In the genomic region with DNA sequence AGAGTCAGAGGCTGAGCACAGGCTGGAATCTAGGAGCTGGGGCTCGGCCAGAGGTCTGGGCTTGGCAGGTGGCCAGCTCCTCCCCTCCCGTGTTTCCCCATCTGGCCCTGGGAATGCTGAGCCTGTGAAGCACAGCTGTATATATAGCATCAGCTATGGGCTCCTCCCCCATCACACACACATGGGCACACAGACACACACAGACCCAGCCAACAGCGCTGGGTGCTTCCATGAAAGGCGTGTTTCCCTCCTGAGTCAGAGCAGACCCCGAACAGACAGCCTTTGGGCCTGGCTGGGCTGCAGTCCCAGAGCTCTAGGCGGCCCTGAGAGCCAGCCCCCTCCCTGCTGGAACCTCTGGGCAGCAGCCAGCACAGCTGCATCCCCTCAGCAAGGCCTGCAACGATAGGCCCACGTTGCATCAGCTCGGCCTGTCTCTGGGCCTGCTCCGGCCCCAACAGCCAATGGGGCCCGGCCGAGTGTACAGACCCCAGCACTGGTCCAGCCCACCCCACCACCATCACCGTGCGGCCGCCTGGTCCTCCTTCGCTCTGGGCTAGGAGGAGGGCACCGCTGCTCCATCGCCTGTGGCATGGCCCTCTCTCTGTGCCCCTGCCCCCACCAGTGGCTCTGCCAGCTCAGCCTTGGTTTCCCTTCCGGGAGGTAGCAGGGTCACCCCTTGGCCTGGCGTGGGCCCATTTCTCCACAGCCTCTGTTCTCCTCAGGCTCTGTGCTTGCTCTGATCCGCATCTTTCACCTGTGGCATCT, we compare ENCODE assay signal across 8 cellular contexts. TPM values are rescaled to one million over a fixed set of nuclear protein-coding genes. Genes with fewer than 3 reads are reported as not detected.
DNase-seq lines count a peak whose midpoint lies in the region; ATAC-seq and TF ChIP-seq lines count a peak whose summit lies in the region.

No MANE protein-coding gene starts in this region.

- H3K4me3 ChIP-seq in right lobe of liver (no peak overlapping the region), thoracic aorta (peak overlapping the region; percentile 56)

- DNase-seq in AG08396 (ENCODE audit: low spot score) (peak; percentile 94), NCI-H2171 treated with DMSO at 0.1 percent for 48 hours (lab: John Stamatoyannopoulos, UW) (peak; percentile 62), dedifferentiated amniotic fluid mesenchymal stem cell (ENCODE audit: extremely low spot score) (peak; percentile 99), right lobe of liver (peak; percentile 65 to 76 (median 66)), thoracic aorta (ENCODE audit: low spot score) (peak; percentile 89)
- no peak for DNase-seq in stimulated activated CD8-positive, alpha-beta memory T cell treated with anti-CD3 and anti-CD28 coated beads, Interleukin-4, amount 100 ng/mL, for 48 hours

- WGBS in right lobe of liver (ENCODE audit: insufficient coverage, low coverage, low lambda C conversion rate, missing lambda C conversion rate), result 55% methylated on average over 2 of the region's 21 CpGs

- ATAC-seq in right lobe of liver, result peak; percentile 51 to 76 (median 68)
- ATAC-seq in thoracic aorta (ENCODE audit: insufficient number of reproducible peaks, low FRiP score, low read depth), result peak; percentile 81
- ATAC-seq in HG02840 (IDR thresholded peaks at IDR 0.05; ENCODE audit: low FRiP score, unreplicated experiment), result no peak
- no peak for ATAC-seq in GM18520 (IDR thresholded peaks at IDR 0.05; ENCODE audit: unreplicated experiment)

- no peaks in the 10 kb centered on the region for H3K36me3 ChIP-seq in right lobe of liver
- no peaks in the 10 kb centered on the region for H3K36me3 ChIP-seq in thoracic aorta

- TF ChIP-seq POLR2A in right lobe of liver (IDR thresholded peaks at IDR 0.05), result peak; percentile 30

- H3K9me3 ChIP-seq in right lobe of liver, result no peaks in the 10 kb centered on the region
- no peaks in the 10 kb centered on the region for H3K9me3 ChIP-seq in thoracic aorta

- H3K4me1 ChIP-seq in right lobe of liver, result no peaks in the 10 kb centered on the region
- H3K4me1 ChIP-seq in thoracic aorta (ENCODE audit: control insufficient read depth in 1 of 2, low read depth in 2 of 2), result peaks cover 27 to 62% of the 10 kb centered on the region in 2 donors

- intact Hi-C loops in right lobe of liver (cut with DNase I), result no loop called here

- H3K27ac ChIP-seq in right lobe of liver (peak overlapping the region in 1 of 3 donors; percentile 54), thoracic aorta (peak overlapping the region; percentile 94 to 98)

- H3K27me3 ChIP-seq in right lobe of liver (no peaks in the 10 kb centered on the region), thoracic aorta (replicated peaks; ENCODE audit: insufficient read depth) (no peaks in the 10 kb centered on the region)

- TF ChIP-seq CTCF in right lobe of liver (IDR thresholded peaks at IDR 0.05) (no peak), thoracic aorta (IDR thresholded peaks at IDR 0.05) (no peak)

RNA-seq across cellular contexts. Expression of gene SERPINH1, which starts 7.6 kb away (rescaled TPM):
- total RNA-seq in right lobe of liver, result 10 to 100 TPM; 14.6 to 44.3 (median 33.8) TPM
- 100 to 1,000 TPM; 367 to 480 TPM for total RNA-seq in thoracic aorta

RNA-seq across cellular contexts. Expression of gene GDPD5, which starts 28.7 kb away (rescaled TPM):
- total RNA-seq in right lobe of liver, result 10 to 100 TPM in 1 of 6 experiments, 1 to 10 TPM in 5; 2.0 to 10.7 (median 4.1) TPM
- 10 to 100 TPM; 30.8 to 34.9 TPM for total RNA-seq in thoracic aorta

Comparison
In these comparisons a context has a peak if more than half of its experiments do, and no peak if none do; other contexts are left out.
1. ATAC-seq: peak in right lobe of liver (4 of 4) and thoracic aorta (single experiment); none in HG02840 (single experiment) and GM18520 (single experiment).
2. RNA of gene SERPINH1, which starts 7.6 kb away (total RNA-seq): 367 to 480 TPM in thoracic aorta; 14.6 to 44.3 TPM in right lobe of liver; every median in the first group is over 4 times any median in the second.